Comparison of ENCODE assay signal across 7 cellular contexts in genomic region chr3:171833775-171834460, GRCh38. TPM values are rescaled to one million over a fixed set of nuclear protein-coding genes. Genes with fewer than 3 reads are reported as not detected.
DNase-seq lines count a peak whose midpoint lies in the region; ATAC-seq and TF ChIP-seq lines count a peak whose summit lies in the region.

No MANE protein-coding gene starts in this region.

- peaks cover 26% of the 10 kb centered on the region for H3K4me1 ChIP-seq in Panc1 (ENCODE audit: control insufficient read depth, insufficient read depth, low read length)

- no peak for DNase-seq in GM12864 (ENCODE audit: low read depth)
- DNase-seq in Panc1 (ENCODE audit: low read depth, low spot score), result no peak
- peak; percentile 88 for DNase-seq in fibroblast of villous mesenchyme (ENCODE audit: low read depth)
- DNase-seq in stimulated activated naive CD8-positive, alpha-beta T cell treated with anti-CD3 and anti-CD28 coated beads, Interleukin-15, amount 100 ng/mL, for 72 hours, result no peak
- DNase-seq in germinal center (ENCODE audit: low spot score), result no peak

- H3K27me3 Mint-ChIP-seq in stimulated activated naive CD8-positive, alpha-beta T cell treated with anti-CD3 and anti-CD28 coated beads, Interleukin-15, amount 100 ng/mL, for 72 hours, result peaks cover 21% of the 10 kb centered on the region

- intact Hi-C loops in Panc1 (cut with micrococcal nuclease; ENCODE audit: unreplicated experiment), result loop anchor here (1.0 to 10.0 kb wide), 4 partner anchors 62 to 649 kb away; no protein-coding TSS in a partner anchor

- no peaks in the 10 kb centered on the region for H3K4me1 Mint-ChIP-seq in stimulated activated naive CD8-positive, alpha-beta T cell treated with anti-CD3 and anti-CD28 coated beads, Interleukin-15, amount 100 ng/mL, for 72 hours

- BruUV-seq in Panc1 (replicated peaks; lab: Mats Ljungman, UMichigan), result no TSS peak

- POLR2A ChIA-PET in Panc1 (lab: Charles Lee), result interaction anchor here (0.7 to 1.1 kb wide), 4 partner anchors 10 to 62 kb away, joined by 3 to 9 read pairs (median 4); partner anchors contain the start of gene PLD1

- no peaks in the 10 kb centered on the region for H3K9me3 Mint-ChIP-seq in stimulated activated naive CD8-positive, alpha-beta T cell treated with anti-CD3 and anti-CD28 coated beads, Interleukin-15, amount 100 ng/mL, for 72 hours

- H3K9me3 ChIP-seq in Panc1 (ENCODE audit: control insufficient read depth, insufficient read depth, low read depth, low read length), result no peaks in the 10 kb centered on the region

- peak overlapping the region; percentile 49; the same call in 1 of the 2 replicates for H3K27ac ChIP-seq in Panc1 (ENCODE audit: low read length)

- in situ Hi-C loops in Panc1 (cut with HindIII; ENCODE audit: low pct_unique_long_range_greater_than_20kb, low sequenced_read_pairs), result no loop called here

- CTCF ChIA-PET in Panc1 (lab: Charles Lee), result interaction anchor here (0.6 to 1.9 kb wide), 5 partner anchors 61 to 267 kb away, joined by 5 to 16 read pairs (median 6); no protein-coding TSS in a partner anchor

- H3K4me3 ChIP-seq in GM12864 (ENCODE audit: low read depth, low read length) (no peak overlapping the region), Panc1 (ENCODE audit: low read depth in 2 of 2, low read length in 2 of 2) (no peak overlapping the region), fibroblast of villous mesenchyme (ENCODE audit: low read depth, low read length) (no peak overlapping the region)

- no peaks in the 10 kb centered on the region for H3K27me3 ChIP-seq in Panc1 (ENCODE audit: control insufficient read depth, insufficient read depth, low read length)

- H3K36me3 ChIP-seq in Panc1 (ENCODE audit: control insufficient read depth, insufficient read depth, low read length), result no peaks in the 10 kb centered on the region

- ATAC-seq in HG02943 (IDR thresholded peaks at IDR 0.05; ENCODE audit: low read depth, unreplicated experiment) (peak; percentile 59), Panc1 (peak; percentile 75), GM21737 (IDR thresholded peaks at IDR 0.05; ENCODE audit: unreplicated experiment) (no peak)
- ATAC-seq in stimulated activated naive CD8-positive, alpha-beta T cell treated with anti-CD3 and anti-CD28 coated beads, Interleukin-15, amount 100 ng/mL, for 72 hours, result peak; percentile 50

- peak; percentile 34 for TF ChIP-seq CTCF in GM12864 (IDR thresholded peaks at IDR 0.05; ENCODE audit: low read depth, low read length, missing control alignments)
- peak; percentile 74; the same call in 1 of the 2 replicates for TF ChIP-seq CTCF in Panc1 (IDR thresholded peaks at IDR 0.05)
- TF ChIP-seq CTCF in fibroblast of villous mesenchyme (IDR thresholded peaks at IDR 0.05; ENCODE audit: insufficient read depth, low read depth, low read length), result peak; percentile 49

- no peak overlapping the region for H3K4me3 Mint-ChIP-seq in stimulated activated naive CD8-positive, alpha-beta T cell treated with anti-CD3 and anti-CD28 coated beads, Interleukin-15, amount 100 ng/mL, for 72 hours

- H3K27ac Mint-ChIP-seq in stimulated activated naive CD8-positive, alpha-beta T cell treated with anti-CD3 and anti-CD28 coated beads, Interleukin-15, amount 100 ng/mL, for 72 hours, result no peak overlapping the region

RNA-seq across cellular contexts. Expression of gene TMEM212, which starts 9.2 kb away (rescaled TPM):
- not detected for total RNA-seq in Panc1 (2021; ENCODE audit: unreplicated experiment)
- not detected for polyA plus RNA-seq in Panc1 (2012; ENCODE audit: insufficient read length)
- total RNA-seq in fibroblast of villous mesenchyme, result not detected in 2 replicates

RNA-seq across cellular contexts. Expression of gene PLD1, which starts 23.6 kb away (rescaled TPM):
- 20.6 TPM for total RNA-seq in Panc1 (2021; ENCODE audit: unreplicated experiment)
- polyA plus RNA-seq in Panc1 (2012; ENCODE audit: insufficient read length), result 6.7 TPM
- 18.0 and 19.4 TPM in 2 replicates for total RNA-seq in fibroblast of villous mesenchyme
